2 cellular contexts compared by ENCODE assay signal in the genomic region with DNA sequence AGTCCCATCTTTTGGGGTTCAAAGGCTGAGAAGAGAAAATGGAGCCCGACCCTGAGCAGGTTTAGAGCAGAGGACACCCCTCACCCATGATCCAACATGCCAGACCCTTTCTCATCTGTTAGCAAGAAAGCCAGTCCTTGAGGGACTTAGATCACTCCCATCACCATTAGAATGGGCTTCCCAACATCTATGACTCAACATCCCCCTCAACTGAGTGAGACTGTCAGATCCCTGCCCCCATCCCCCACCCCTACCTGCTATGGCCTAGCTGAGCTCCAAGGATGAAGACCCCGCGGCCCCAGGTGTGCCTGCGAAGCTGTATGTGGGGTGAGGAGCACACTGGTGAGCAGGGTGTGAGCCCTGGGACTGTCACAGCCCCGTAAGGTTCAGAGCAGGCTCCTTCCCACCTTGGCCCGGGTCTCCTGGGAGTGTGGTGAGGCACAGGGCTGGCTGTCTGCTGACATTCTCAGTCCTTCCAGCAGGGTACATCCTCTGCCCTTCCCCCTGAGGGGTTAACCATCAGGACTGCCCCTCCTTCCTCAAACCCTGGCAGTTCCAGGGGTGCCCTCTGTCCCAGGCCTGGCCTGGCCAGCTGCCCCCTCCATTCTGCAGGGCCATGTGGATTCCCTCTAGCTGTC.
TF ChIP-seq lines count a peak whose summit lies in the region.

No MANE protein-coding gene starts in this region.

TF ChIP-seq in A549, 52 proteins besides CTCF, POLR2A, EP300 and RAD21:
- TF ChIP-seq RCOR1 (IDR thresholded peaks at IDR 0.05; ENCODE audit: low read depth, low read length) = no peak

TF ChIP-seq in IMR-90, 13 proteins besides CTCF, POLR2A, EP300 and RAD21:
- TF ChIP-seq, protein P1, sequence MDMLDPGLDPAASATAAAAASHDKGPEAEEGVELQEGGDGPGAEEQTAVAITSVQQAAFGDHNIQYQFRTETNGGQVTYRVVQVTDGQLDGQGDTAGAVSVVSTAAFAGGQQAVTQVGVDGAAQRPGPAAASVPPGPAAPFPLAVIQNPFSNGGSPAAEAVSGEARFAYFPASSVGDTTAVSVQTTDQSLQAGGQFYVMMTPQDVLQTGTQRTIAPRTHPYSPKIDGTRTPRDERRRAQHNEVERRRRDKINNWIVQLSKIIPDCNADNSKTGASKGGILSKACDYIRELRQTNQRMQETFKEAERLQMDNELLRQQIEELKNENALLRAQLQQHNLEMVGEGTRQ (IDR thresholded peaks at IDR 0.05; ENCODE audit: low read depth, low read length) = no peak
- TF ChIP-seq FOS (IDR thresholded peaks at IDR 0.05; ENCODE audit: low read depth, low read length) (no peak), MAFK (IDR thresholded peaks at IDR 0.05; ENCODE audit: low read depth, low read length) (no peak), MAZ (IDR thresholded peaks at IDR 0.05; ENCODE audit: borderline replicate concordance, low read depth, low read length) (no peak), CHD1 (IDR thresholded peaks at IDR 0.05; ENCODE audit: low read depth, low read length) (no peak), MXI1 (IDR thresholded peaks at IDR 0.05; ENCODE audit: borderline replicate concordance, low read depth, low read length) (no peak), RFX5 (IDR thresholded peaks at IDR 0.05; ENCODE audit: low read depth, low read length) (no peak), BHLHE40 (IDR thresholded peaks at IDR 0.05; ENCODE audit: low read depth, low read length) (no peak), NFE2L2 (IDR thresholded peaks at IDR 0.05; ENCODE audit: low read depth, low read length) (no peak), RCOR1 (IDR thresholded peaks at IDR 0.05; ENCODE audit: insufficient replicate concordance, low read length) (no peak), CEBPB (IDR thresholded peaks at IDR 0.05; ENCODE audit: low read depth, low read length) (no peak), SMC3 (IDR thresholded peaks at IDR 0.05; ENCODE audit: low read depth, low read length) (no peak)
- TF ChIP-seq, protein P2, sequence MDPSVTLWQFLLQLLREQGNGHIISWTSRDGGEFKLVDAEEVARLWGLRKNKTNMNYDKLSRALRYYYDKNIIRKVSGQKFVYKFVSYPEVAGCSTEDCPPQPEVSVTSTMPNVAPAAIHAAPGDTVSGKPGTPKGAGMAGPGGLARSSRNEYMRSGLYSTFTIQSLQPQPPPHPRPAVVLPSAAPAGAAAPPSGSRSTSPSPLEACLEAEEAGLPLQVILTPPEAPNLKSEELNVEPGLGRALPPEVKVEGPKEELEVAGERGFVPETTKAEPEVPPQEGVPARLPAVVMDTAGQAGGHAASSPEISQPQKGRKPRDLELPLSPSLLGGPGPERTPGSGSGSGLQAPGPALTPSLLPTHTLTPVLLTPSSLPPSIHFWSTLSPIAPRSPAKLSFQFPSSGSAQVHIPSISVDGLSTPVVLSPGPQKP (IDR thresholded peaks at IDR 0.05; ENCODE audit: borderline replicate concordance, low read depth, low read length) = no peak
TF ChIP-seq in IMR-90: peak in this region for 0.
